17 cellular contexts compared by ENCODE assay signal in the genomic region with DNA sequence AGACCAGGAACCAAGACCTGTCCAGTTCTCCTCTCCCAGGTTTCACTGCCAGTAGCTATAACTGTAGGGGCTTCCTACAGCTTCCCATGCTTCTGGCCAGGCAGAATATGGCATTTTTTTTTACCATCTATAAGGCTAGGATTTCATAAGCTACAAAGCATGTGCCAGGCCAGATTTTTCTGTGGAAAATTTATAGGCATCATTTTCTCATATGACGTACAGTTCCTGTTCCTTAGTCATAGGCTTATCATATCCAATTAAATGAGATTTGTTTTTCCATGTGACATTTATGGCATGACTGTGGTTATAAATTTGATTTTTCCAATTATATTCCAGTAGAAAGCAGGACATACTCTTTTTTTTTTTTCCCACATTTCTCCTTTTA.
DNase-seq lines count a peak whose midpoint lies in the region; ATAC-seq, FAIRE-seq and TF ChIP-seq lines count a peak whose summit lies in the region.
"Had no signal": no experiment of that assay in that cellular context is flagged by ENCODE, and none has a peak within 500 bp of the region (broad histone marks: within the 10 kb centered on the region; RNA-seq: fewer than 3 reads in every experiment).

No MANE protein-coding gene starts in this region.

- peaks cover 18% of the 10 kb centered on the region for H3K4me1 Mint-ChIP-seq in central memory CD8-positive, alpha-beta T cell

- DNase-seq in MM.1S (no peak), smooth muscle cell (lab: John Stamatoyannopoulos, UW; ENCODE audit: unreplicated experiment) (no peak), GM12892 (ENCODE audit: insufficient read length) (no peak), HuH-7.5 (ENCODE audit: low spot score) (no peak)
- DNase-seq in central memory CD8-positive, alpha-beta T cell (ENCODE audit: low spot score in 2 of 2) = no peak
- no peak for DNase-seq in stimulated activated naive CD8-positive, alpha-beta T cell treated with anti-CD3 and anti-CD28 coated beads, Interleukin-15, Interleukin-2, amounts not matched to agents 100 U/mL and 50 U/mL, for 24 hours
- DNase-seq: activated CD4-positive, CD25-positive, alpha-beta regulatory T cell treated with anti-CD3 and anti-CD28 coated beads, Interleukin-2, amount 50 U/mL, for 72 hours; cerebellar nuclear complex; GM23248; head of caudate nucleus; NCI-H2171 treated with DMSO at 0.1 percent for 48 hours; stimulated activated CD4-positive, alpha-beta T cell treated with anti-CD3 and anti-CD28 coated beads, Interleukin-4, amount 100 ng/mL, for 4 hours had no signal

- 42% methylated on average over 1 of the region's 1 CpG for WGBS in smooth muscle cell (ENCODE audit: low lambda C conversion rate)

- H3K4me2 ChIP-seq in MM.1S (ENCODE audit: low read depth, low read length) (peak overlapping the region; percentile 89), smooth muscle cell (no peak overlapping the region)

- no peaks in the 10 kb centered on the region for H4K20me1 ChIP-seq in MM.1S (ENCODE audit: insufficient read depth, low read length)
- no peaks in the 10 kb centered on the region for H4K20me1 ChIP-seq in smooth muscle cell (ENCODE audit: low read depth)

- H3K79me2 ChIP-seq in MM.1S (ENCODE audit: low read length) = no peaks in the 10 kb centered on the region
- H3K79me2 ChIP-seq in smooth muscle cell (ENCODE audit: low read depth) = no peaks in the 10 kb centered on the region

- FAIRE-seq in GM12892 (lab: Jason Lieb, UNC) = no peak
- FAIRE-seq: endothelial cell of umbilical vein, urothelium cell line had no signal

- peak overlapping the region; percentile 92 for H3K27ac Mint-ChIP-seq in central memory CD8-positive, alpha-beta T cell (ENCODE audit: low read depth)
- H3K27ac Mint-ChIP-seq: stimulated activated memory B cell treated with anti-CD40 and anti-IgM and Interleukin-4, amounts not matched to agents 10 μg/mL and 1 μg/mL and 100 μg/mL, for 72 hours had no signal

- H3K4me1 ChIP-seq in MM.1S (ENCODE audit: low read length) (peaks cover 17% of the 10 kb centered on the region), smooth muscle cell (ENCODE audit: low read depth) (no peaks in the 10 kb centered on the region)

- peaks cover 2% of the 10 kb centered on the region for H3K36me3 Mint-ChIP-seq in central memory CD8-positive, alpha-beta T cell (ENCODE audit: insufficient read depth)
- H3K36me3 Mint-ChIP-seq: stimulated activated memory B cell treated with anti-CD40 and anti-IgM and Interleukin-4, amounts not matched to agents 10 μg/mL and 1 μg/mL and 100 μg/mL, for 72 hours had no signal

- ATAC-seq in GM21786 (IDR thresholded peaks at IDR 0.05; ENCODE audit: unreplicated experiment) = peak; percentile 15
- no peak for ATAC-seq in central memory CD8-positive, alpha-beta T cell (replicated peaks; ENCODE audit: extremely low read depth, poor library complexity, severe bottlenecking)
- ATAC-seq in stimulated activated naive CD8-positive, alpha-beta T cell treated with anti-CD3 and anti-CD28 coated beads, Interleukin-15, Interleukin-2, amounts not matched to agents 100 U/mL and 50 U/mL, for 24 hours = no peak

- H3K27me3 ChIP-seq in MM.1S (replicated peaks; ENCODE audit: insufficient read depth, low read length) (no peaks in the 10 kb centered on the region), smooth muscle cell (ENCODE audit: low read depth) (no peaks in the 10 kb centered on the region)

- peak overlapping the region; percentile 67; the same call in 1 of the 2 replicates for H3K9ac ChIP-seq in MM.1S (ENCODE audit: low read length)
- no peak overlapping the region for H3K9ac ChIP-seq in smooth muscle cell (ENCODE audit: low read depth)
- H3K9ac ChIP-seq: GM23248 had no signal

- H2AFZ ChIP-seq in MM.1S (ENCODE audit: low read length) (peak overlapping the region; percentile 77), smooth muscle cell (ENCODE audit: low read depth) (no peak overlapping the region)
- H2AFZ ChIP-seq: GM23248 had no signal

- no peaks in the 10 kb centered on the region for H3K36me3 ChIP-seq in MM.1S (replicated peaks; ENCODE audit: insufficient read depth, low read length)
- no peaks in the 10 kb centered on the region for H3K36me3 ChIP-seq in smooth muscle cell (ENCODE audit: low read depth)

- H3K4me3 Mint-ChIP-seq in central memory CD8-positive, alpha-beta T cell = peak overlapping the region; percentile 78
- H3K4me3 Mint-ChIP-seq: stimulated activated memory B cell treated with anti-CD40 and anti-IgM and Interleukin-4, amounts not matched to agents 10 μg/mL and 1 μg/mL and 100 μg/mL, for 72 hours had no signal

- no peaks in the 10 kb centered on the region for H3K9me3 Mint-ChIP-seq in central memory CD8-positive, alpha-beta T cell
- H3K9me3 Mint-ChIP-seq: stimulated activated memory B cell treated with anti-CD40 and anti-IgM and Interleukin-4, amounts not matched to agents 10 μg/mL and 1 μg/mL and 100 μg/mL, for 72 hours had no signal

- no peaks in the 10 kb centered on the region for H3K9me3 ChIP-seq in MM.1S (replicated peaks; ENCODE audit: insufficient read depth, low read length)
- no peaks in the 10 kb centered on the region for H3K9me3 ChIP-seq in smooth muscle cell (replicated peaks; ENCODE audit: low read depth)

- H3F3A ChIP-seq in MM.1S (ENCODE audit: insufficient read depth, low read length) (peaks cover 6% of the 10 kb centered on the region), smooth muscle cell (ENCODE audit: low read depth) (no peaks in the 10 kb centered on the region)

- no peak for TF ChIP-seq POLR2A in GM12892 (IDR thresholded peaks at IDR 0.05; ENCODE audit: low read depth, low read length)

- H3K4me3 ChIP-seq in MM.1S (ENCODE audit: low read length) (peak overlapping the region; percentile 56), smooth muscle cell (no peak overlapping the region)
- H3K4me3 ChIP-seq: GM23248 had no signal

- no peaks in the 10 kb centered on the region for H3K27me3 Mint-ChIP-seq in central memory CD8-positive, alpha-beta T cell
- H3K27me3 Mint-ChIP-seq: stimulated activated memory B cell treated with anti-CD40 and anti-IgM and Interleukin-4, amounts not matched to agents 10 μg/mL and 1 μg/mL and 100 μg/mL, for 72 hours had no signal

- TF ChIP-seq CTCF in MM.1S (IDR thresholded peaks at IDR 0.05; ENCODE audit: low read length) (no peak), smooth muscle cell (IDR thresholded peaks at IDR 0.05; ENCODE audit: borderline replicate concordance, insufficient read depth, poor library complexity, severe bottlenecking) (no peak)

- no peaks in the 10 kb centered on the region for H3K9me2 ChIP-seq in MM.1S (replicated peaks; ENCODE audit: insufficient read depth, low read length)

- H3K27ac ChIP-seq in MM.1S (ENCODE audit: low read length) (peak overlapping the region; percentile 83; the same call in 1 of the 2 replicates), smooth muscle cell (ENCODE audit: low read depth) (peak overlapping the region; percentile 50)
- H3K27ac ChIP-seq: GM23248, HL-60 had no signal
